ENCODE assay signal across 19 cellular contexts in the genomic region with DNA sequence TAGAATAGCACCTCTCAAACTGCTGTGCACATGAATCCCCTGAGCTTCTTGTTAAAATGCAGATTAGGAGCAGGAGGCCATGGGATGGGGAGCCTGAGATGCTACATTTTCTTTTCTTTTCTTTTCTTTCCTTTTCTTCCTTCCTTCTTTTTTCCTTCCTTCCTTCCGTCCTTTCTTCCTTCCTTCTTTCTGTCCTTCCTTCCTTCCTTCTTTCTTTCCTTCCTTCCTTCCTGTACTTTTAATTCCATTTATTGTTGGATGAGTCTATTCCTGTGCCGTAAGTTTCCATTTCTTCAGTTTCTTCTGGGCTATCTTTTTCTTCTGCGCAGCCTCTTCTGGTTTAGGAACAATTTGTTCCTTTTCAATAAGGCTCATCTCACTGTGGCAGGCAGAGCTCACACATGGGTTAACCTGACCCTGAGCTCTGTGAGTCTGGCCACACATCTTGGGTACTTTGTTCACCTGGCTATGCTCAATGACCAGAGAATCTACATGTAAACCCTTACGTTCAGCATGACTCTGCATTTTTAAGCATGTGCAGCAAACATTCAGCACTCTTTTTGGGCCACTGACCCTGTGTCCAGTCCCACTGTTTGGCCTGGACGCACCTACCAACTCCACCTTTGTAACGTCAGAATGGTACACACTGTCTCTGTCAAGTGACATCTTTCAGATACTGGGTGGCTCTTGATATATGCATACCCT.
"Had no signal": no experiment of that assay in that cellular context is flagged by ENCODE, and none has a peak within 500 bp of the region (broad histone marks: within the 10 kb centered on the region; RNA-seq: fewer than 3 reads in every experiment).

No MANE protein-coding gene starts in this region.

- DNase-seq: dermis blood vessel endothelial cell; esophagus squamous epithelium; foreskin fibroblast; head of caudate nucleus; kidney; left cardiac atrium; left ventricle myocardium inferior; lower lobe of right lung; natural killer cell; ovary; small intestine; stimulated activated CD4-positive, alpha-beta T cell treated with anti-CD3 and anti-CD28 coated beads, Interleukin-12 subunit alpha, Interleukin-12 subunit beta, amount 100 ng/mL, for 4 hours; stimulated activated naive CD4-positive, alpha-beta T cell treated with Interleukin-2 at 50 U/mL for 16 hours; trophoblast cell had no signal

- H3K4me1 ChIP-seq: esophagus squamous epithelium, left ventricle myocardium inferior, lower lobe of right lung, right atrium auricular region had no signal

- H3K4me1 Mint-ChIP-seq: natural killer cell, neural crest cell had no signal

- H3K27me3 ChIP-seq: hepatocyte, ovary, right atrium auricular region had no signal

- H3K4me2 ChIP-seq: hepatocyte had no signal

- FAIRE-seq: kidney, small intestine had no signal

- H2AFZ ChIP-seq: hepatocyte had no signal

- H3K36me3 Mint-ChIP-seq: memory B cell, mesothelial cell of epicardium had no signal

- H3K9me3 ChIP-seq: esophagus squamous epithelium, left ventricle myocardium inferior, lower lobe of right lung, ovary, right atrium auricular region had no signal

- H3K27ac Mint-ChIP-seq: memory B cell, mesothelial cell of epicardium, natural killer cell had no signal

- H3K36me3 ChIP-seq: esophagus squamous epithelium, left ventricle myocardium inferior, lower lobe of right lung, ovary, right atrium auricular region had no signal

- H3K9me3 Mint-ChIP-seq: memory B cell, mesothelial cell of epicardium, natural killer cell, neural crest cell had no signal

- H3K27ac ChIP-seq: esophagus squamous epithelium, hepatocyte, left ventricle myocardium inferior, lower lobe of right lung, ovary, right atrium auricular region had no signal

- H3K4me3 Mint-ChIP-seq: memory B cell, mesothelial cell of epicardium, natural killer cell, neural crest cell had no signal

- H3K79me2 ChIP-seq: hepatocyte had no signal

- ATAC-seq: left cardiac atrium, lower lobe of right lung, natural killer cell had no signal

- H3K4me3 ChIP-seq: esophagus squamous epithelium, hepatocyte, left ventricle myocardium inferior, lower lobe of right lung, ovary, right atrium auricular region had no signal
